Comparison of ENCODE assay signal across 10 cellular contexts in genomic region chr22:36343720-36344105, GRCh38. TPM values are rescaled to one million over a fixed set of nuclear protein-coding genes. Genes with fewer than 3 reads are reported as not detected.
A peak's percentile ranks its signal among the peaks of the same experiment; 100 is the strongest.
DNase-seq lines count a peak whose midpoint lies in the region; ATAC-seq and TF ChIP-seq lines count a peak whose summit lies in the region.
"Had no signal": no experiment of that assay in that cellular context is flagged by ENCODE, and none has a peak within 500 bp of the region (broad histone marks: within the 10 kb centered on the region; RNA-seq: fewer than 3 reads in every experiment).

No MANE protein-coding gene starts in this region.

- H3K27ac Mint-ChIP-seq in activated naive CD8-positive, alpha-beta T cell treated with anti-CD3 and anti-CD28 coated beads, Interleukin-2, amount 10 ng/mL, durations not matched to agents 7 days and 5 days: peak overlapping the region; percentile 42
- H3K27ac Mint-ChIP-seq in immature natural killer cell: peak overlapping the region; percentile 42 to 92 (median 71)
- H3K27ac Mint-ChIP-seq: mesothelial cell of epicardium had no signal

- H3K4me1 Mint-ChIP-seq in activated naive CD8-positive, alpha-beta T cell treated with anti-CD3 and anti-CD28 coated beads, Interleukin-2, amount 10 ng/mL, durations not matched to agents 7 days and 5 days: peaks cover 59% of the 10 kb centered on the region
- peaks cover 57 to 77% of the 10 kb centered on the region in 2 donors for H3K4me1 Mint-ChIP-seq in immature natural killer cell

- no peaks in the 10 kb centered on the region for H3K9me3 Mint-ChIP-seq in activated naive CD8-positive, alpha-beta T cell treated with anti-CD3 and anti-CD28 coated beads, Interleukin-2, amount 10 ng/mL, durations not matched to agents 7 days and 5 days
- no peaks in the 10 kb centered on the region for H3K9me3 Mint-ChIP-seq in immature natural killer cell
- H3K9me3 Mint-ChIP-seq: mesothelial cell of epicardium had no signal

- TF ChIP-seq CTCF in DND-41 (IDR thresholded peaks at IDR 0.05; ENCODE audit: borderline replicate concordance, extremely low read depth, low read length, poor library complexity, severe bottlenecking): no peak

- no peak overlapping the region for H2AFZ ChIP-seq in DND-41 (ENCODE audit: low read depth, low read length)

- no peak overlapping the region for H3K9ac ChIP-seq in DND-41 (ENCODE audit: low read depth, low read length)

- ATAC-seq in DND-41 (ENCODE audit: insufficient read depth, low read depth) (no peak), sciatic nerve (peak; percentile 87), HG02840 (IDR thresholded peaks at IDR 0.05; ENCODE audit: low FRiP score, unreplicated experiment) (no peak), GM18909 (IDR thresholded peaks at IDR 0.05; ENCODE audit: poor library complexity, unreplicated experiment) (no peak)
- no peak for ATAC-seq in activated naive CD8-positive, alpha-beta T cell treated with anti-CD3 and anti-CD28 coated beads, Interleukin-2, amount 10 ng/mL, durations not matched to agents 7 days and 5 days (ENCODE audit: low read depth)

- intact Hi-C loops in sciatic nerve (cut with DNase I): loop anchor here (5.0 kb wide), 1 partner anchor 44 kb away; the partner anchor contains the start of gene MYH9

- POLR2A ChIA-PET in activated naive CD8-positive, alpha-beta T cell treated with anti-CD3 and anti-CD28 coated beads, Interleukin-2, amount 10 ng/mL, durations not matched to agents 7 days and 5 days (lab: Charles Lee): interaction anchor here (0.5 to 1.5 kb wide), 6 partner anchors 12 to 72 kb away, joined by 3 to 4 read pairs (median 3); no protein-coding TSS in a partner anchor

- H3K4me1 ChIP-seq in DND-41 (ENCODE audit: insufficient read depth, low read length): no peaks in the 10 kb centered on the region; the same call in 1 of the 2 replicates

- H3K79me2 ChIP-seq in DND-41 (ENCODE audit: insufficient read depth, low read length): peaks cover 80% of the 10 kb centered on the region

- no peaks in the 10 kb centered on the region for H3K27me3 ChIP-seq in DND-41 (ENCODE audit: insufficient read depth, low read length, poor library complexity)

- H3K9me3 ChIP-seq in DND-41 (ENCODE audit: insufficient read depth, low read length, severe bottlenecking): no peaks in the 10 kb centered on the region

- H3K4me3 ChIP-seq in DND-41 (ENCODE audit: low read depth in 1 of 2, low read length in 2 of 2): no peak overlapping the region

- peaks cover 88% of the 10 kb centered on the region for H3K36me3 ChIP-seq in DND-41 (ENCODE audit: insufficient read depth, low read length)

- H3K27ac ChIP-seq in DND-41 (ENCODE audit: low read length): 0 out of 2 replicates have a peak overlapping the region, but pooled peaks have one; percentile 18

- H3K4me2 ChIP-seq in DND-41 (ENCODE audit: insufficient read depth, low read length): no peak overlapping the region

- no peaks in the 10 kb centered on the region for H3K27me3 Mint-ChIP-seq in activated naive CD8-positive, alpha-beta T cell treated with anti-CD3 and anti-CD28 coated beads, Interleukin-2, amount 10 ng/mL, durations not matched to agents 7 days and 5 days
- peaks cover 4 to 8% (median 8%) of the 10 kb centered on the region in 3 donors for H3K27me3 Mint-ChIP-seq in immature natural killer cell (ENCODE audit: low read depth in 3 of 3)

- H3K4me3 Mint-ChIP-seq in activated naive CD8-positive, alpha-beta T cell treated with anti-CD3 and anti-CD28 coated beads, Interleukin-2, amount 10 ng/mL, durations not matched to agents 7 days and 5 days: no peak overlapping the region
- peak overlapping the region in 1 of 5 donors; percentile 1 for H3K4me3 Mint-ChIP-seq in immature natural killer cell
- H3K4me3 Mint-ChIP-seq: mesothelial cell of epicardium had no signal

- peaks cover 54% of the 10 kb centered on the region for H4K20me1 ChIP-seq in DND-41 (ENCODE audit: insufficient read depth, low read length)

- H3K36me3 Mint-ChIP-seq in activated naive CD8-positive, alpha-beta T cell treated with anti-CD3 and anti-CD28 coated beads, Interleukin-2, amount 10 ng/mL, durations not matched to agents 7 days and 5 days: peaks cover 33% of the 10 kb centered on the region
- peaks cover 7 to 30% (median 26%) of the 10 kb centered on the region in 3 donors for H3K36me3 Mint-ChIP-seq in immature natural killer cell

- no peak for DNase-seq in DND-41
- DNase-seq in activated naive CD8-positive, alpha-beta T cell treated with anti-CD3 and anti-CD28 coated beads, Interleukin-2, amount 10 ng/mL, durations not matched to agents 7 days and 5 days: no peak
- no peak for DNase-seq in immature natural killer cell
- DNase-seq in sciatic nerve (ENCODE audit: low spot score): no peak
- DNase-seq in Ammon's horn (ENCODE audit: low spot score): no peak
- DNase-seq in HPDE6-E6E7 (ENCODE audit: extremely low spot score): no peak
- DNase-seq: NCI-H510A treated with DMSO at 0.1 percent for 48 hours had no signal

RNA-seq across cellular contexts. Expression of gene MYH9, which starts 44.1 kb away (rescaled TPM):
- 100 to 1,000 TPM; 803 to 821 TPM for total RNA-seq in activated naive CD8-positive, alpha-beta T cell treated with anti-CD3 and anti-CD28 coated beads, Interleukin-2, amount 10 ng/mL, durations not matched to agents 7 days and 5 days
- 100 to 1,000 TPM in 1 of 3 donors, 10 to 100 TPM in 1, 1 to 10 TPM in 1; 8.7 to 355 (median 40.2) TPM for polyA plus RNA-seq in immature natural killer cell
- total RNA-seq in sciatic nerve: 973 TPM
